In genomic region chr14:104700224-104700623, GRCh38 we compare ENCODE assay signal across 18 cellular contexts. TPM values are rescaled to one million over a fixed set of nuclear protein-coding genes. Genes with fewer than 3 reads are reported as not detected.
DNase-seq lines count a peak whose midpoint lies in the region; ATAC-seq and TF ChIP-seq lines count a peak whose summit lies in the region.
"Had no signal": no experiment of that assay in that cellular context is flagged by ENCODE, and none has a peak within 500 bp of the region (broad histone marks: within the 10 kb centered on the region; RNA-seq: fewer than 3 reads in every experiment).

No MANE protein-coding gene starts in this region.

- no peaks in the 10 kb centered on the region for H3K27me3 Mint-ChIP-seq in T-helper 2 cell treated with Interferon-gamma antibody and Interleukin-4, amounts not matched to agents 5 μg/mL and 100 μg/mL, for 36 hours (ENCODE audit: low read depth)
- H3K27me3 Mint-ChIP-seq: activated B cell treated with CpG ODN at 0.5 μM for 24 hours; activated naive CD8-positive, alpha-beta T cell treated with anti-CD3 and anti-CD28 coated beads for 36 hours; natural killer cell treated with Interleukin-12 subunit alpha and Interleukin-12 subunit beta and Interleukin-15 and Interleukin-18, amount 100 ng/mL, for 72 hours had no signal

- no peak for DNase-seq in T-helper 2 cell treated with Interferon-gamma antibody and Interleukin-4, amounts not matched to agents 5 μg/mL and 100 μg/mL, for 36 hours (ENCODE audit: low spot score)
- DNase-seq in T-helper 2 cell (no peak), RWPE2 (ENCODE audit: low spot score) (no peak), heart left ventricle (peak in 2 of 5 donors; percentile 63 to 67), stomach (no peak), HCEC 1CT (no peak)
- DNase-seq: activated B cell treated with CpG ODN at 0.5 μM for 24 hours; activated CD8-positive, alpha-beta T cell treated with anti-CD3 and anti-CD28 coated beads, Interleukin-2, amount 10 ng/mL, durations not matched to agents 7 days and 5 days; activated naive CD8-positive, alpha-beta T cell treated with anti-CD3 and anti-CD28 coated beads for 36 hours; effector CD4-positive, alpha-beta T cell; HFFc6; islet precursor cell; NCI-H446 treated with DMSO at 0.1 percent for 48 hours; NK-92 treated with Interleukin-12 subunit alpha and Interleukin-12 subunit beta, amount 100 ng/mL, for 24 hours; thyroid gland had no signal

- H3K27me3 ChIP-seq in RWPE2 (ENCODE audit: insufficient read depth, poor library complexity, severe bottlenecking) (no peaks in the 10 kb centered on the region), heart left ventricle (no peaks in the 10 kb centered on the region), stomach (no peaks in the 10 kb centered on the region)
- H3K27me3 ChIP-seq: thyroid gland had no signal

- TF ChIP-seq EP300 in stomach (IDR thresholded peaks at IDR 0.05), result no peak

- WGBS in heart left ventricle, 4 donors, result 37 to 68% (median 44%) methylated on average over 10 to 13 of the region's 13 CpGs
- 54 to 76% (median 74%) methylated on average over 6 to 13 of the region's 13 CpGs for WGBS in stomach, 5 donors

- H3K36me3 ChIP-seq in RWPE2 (ENCODE audit: low read depth), result peaks cover 93% of the 10 kb centered on the region
- H3K36me3 ChIP-seq in heart left ventricle, result peaks cover 0 to 52% (median 41%) of the 10 kb centered on the region in 9 donors
- H3K36me3 ChIP-seq in stomach, result peaks cover 29 to 60% (median 50%) of the 10 kb centered on the region in 4 donors

- H3K4me1 ChIP-seq in RWPE2 (ENCODE audit: insufficient read depth, poor library complexity, severe bottlenecking) (peaks cover 3% of the 10 kb centered on the region), heart left ventricle (peaks cover 18 to 69% (median 55%) of the 10 kb centered on the region in 12 donors), stomach (peaks cover 37 to 63% (median 53%) of the 10 kb centered on the region in 4 donors)

- H3K27ac ChIP-seq in RWPE2 (ENCODE audit: poor library complexity, severe bottlenecking) (no peak overlapping the region), heart left ventricle (peak overlapping the region in 11 of 12 donors; percentile 27 to 83 (median 77)), stomach (peak overlapping the region in 3 of 5 donors; percentile 14 to 42 (median 24))
- H3K27ac ChIP-seq: thyroid gland had no signal

- H3K4me3 Mint-ChIP-seq in T-helper 2 cell treated with Interferon-gamma antibody and Interleukin-4, amounts not matched to agents 5 μg/mL and 100 μg/mL, for 36 hours, result no peak overlapping the region
- H3K4me3 Mint-ChIP-seq: activated B cell treated with CpG ODN at 0.5 μM for 24 hours; activated CD8-positive, alpha-beta T cell treated with anti-CD3 and anti-CD28 coated beads, Interleukin-2, amount 10 ng/mL, durations not matched to agents 7 days and 5 days; activated naive CD8-positive, alpha-beta T cell treated with anti-CD3 and anti-CD28 coated beads for 36 hours; HFFc6; natural killer cell treated with Interleukin-12 subunit alpha and Interleukin-12 subunit beta and Interleukin-15 and Interleukin-18, amount 100 ng/mL, for 72 hours had no signal

- TF ChIP-seq POLR2A in heart left ventricle (IDR thresholded peaks at IDR 0.05), result no peak
- no peak for TF ChIP-seq POLR2A in stomach (IDR thresholded peaks at IDR 0.05)

- H3K27ac Mint-ChIP-seq in T-helper 2 cell treated with Interferon-gamma antibody and Interleukin-4, amounts not matched to agents 5 μg/mL and 100 μg/mL, for 36 hours, result peak overlapping the region; percentile 49
- H3K27ac Mint-ChIP-seq: activated B cell treated with CpG ODN at 0.5 μM for 24 hours; activated CD8-positive, alpha-beta T cell treated with anti-CD3 and anti-CD28 coated beads, Interleukin-2, amount 10 ng/mL, durations not matched to agents 7 days and 5 days; activated naive CD8-positive, alpha-beta T cell treated with anti-CD3 and anti-CD28 coated beads for 36 hours; HFFc6; natural killer cell treated with Interleukin-12 subunit alpha and Interleukin-12 subunit beta and Interleukin-15 and Interleukin-18, amount 100 ng/mL, for 72 hours had no signal

- no peaks in the 10 kb centered on the region for H3K9me3 Mint-ChIP-seq in T-helper 2 cell treated with Interferon-gamma antibody and Interleukin-4, amounts not matched to agents 5 μg/mL and 100 μg/mL, for 36 hours
- H3K9me3 Mint-ChIP-seq: activated B cell treated with CpG ODN at 0.5 μM for 24 hours; activated naive CD8-positive, alpha-beta T cell treated with anti-CD3 and anti-CD28 coated beads for 36 hours; HFFc6; natural killer cell treated with Interleukin-12 subunit alpha and Interleukin-12 subunit beta and Interleukin-15 and Interleukin-18, amount 100 ng/mL, for 72 hours had no signal

- H3K9me3 ChIP-seq in RWPE2 (ENCODE audit: severe bottlenecking), result no peaks in the 10 kb centered on the region
- no peaks in the 10 kb centered on the region for H3K9me3 ChIP-seq in heart left ventricle
- H3K9me3 ChIP-seq in stomach, result no peaks in the 10 kb centered on the region
- H3K9me3 ChIP-seq: thyroid gland had no signal

- intact Hi-C loops in heart left ventricle (cut with DNase I), result no loop called here
- intact Hi-C loops in stomach (cut with DNase I; ENCODE audit: low total_unique reads), result no loop called here

- H3K4me1 Mint-ChIP-seq in T-helper 2 cell treated with Interferon-gamma antibody and Interleukin-4, amounts not matched to agents 5 μg/mL and 100 μg/mL, for 36 hours (ENCODE audit: low read depth), result peaks cover 15% of the 10 kb centered on the region

- TF ChIP-seq CTCF in RWPE2 (IDR thresholded peaks at IDR 0.05; ENCODE audit: poor library complexity, severe bottlenecking) (no peak), heart left ventricle (IDR thresholded peaks at IDR 0.05) (no peak), stomach (IDR thresholded peaks at IDR 0.05) (no peak)

- H3K36me3 Mint-ChIP-seq in T-helper 2 cell treated with Interferon-gamma antibody and Interleukin-4, amounts not matched to agents 5 μg/mL and 100 μg/mL, for 36 hours (ENCODE audit: low read depth), result peaks cover 23% of the 10 kb centered on the region
- H3K36me3 Mint-ChIP-seq: natural killer cell treated with Interleukin-12 subunit alpha and Interleukin-12 subunit beta and Interleukin-15 and Interleukin-18, amount 100 ng/mL, for 72 hours had no signal

- ATAC-seq in RWPE2 (ENCODE audit: low read depth), result peak; percentile 7; the same call in 2 of the 3 replicates
- ATAC-seq in heart left ventricle, result peak; percentile 17 to 50 (median 40)
- no peak for ATAC-seq in HG03280 (IDR thresholded peaks at IDR 0.05; ENCODE audit: unreplicated experiment)
- ATAC-seq in GM21786 (IDR thresholded peaks at IDR 0.05; ENCODE audit: unreplicated experiment), result no peak
- ATAC-seq: activated CD8-positive, alpha-beta T cell treated with anti-CD3 and anti-CD28 coated beads, Interleukin-2, amount 10 ng/mL, durations not matched to agents 7 days and 5 days; natural killer cell treated with Interleukin-12 subunit alpha and Interleukin-12 subunit beta and Interleukin-15 and Interleukin-18, amount 100 ng/mL, for 72 hours had no signal

- H3K4me3 ChIP-seq in RWPE2 (ENCODE audit: severe bottlenecking) (no peak overlapping the region), heart left ventricle (peak overlapping the region in 10 of 12 donors; percentile 19 to 52 (median 40)), stomach (peak overlapping the region in 1 of 4 donors; percentile 13)
- H3K4me3 ChIP-seq: thyroid gland had no signal

RNA-seq across cellular contexts. Expression of gene INF2, which starts 10.8 kb away (rescaled TPM):
- total RNA-seq in heart left ventricle (10 to 100 TPM; 26.0 to 58.9 (median 28.8) TPM), stomach (100 to 1,000 TPM in 4 of 5 donors, 10 to 100 TPM in 1; 45.9 to 385 (median 184) TPM)
- polyA plus RNA-seq in heart left ventricle (10 to 100 TPM; 27.3 to 32.5 TPM), stomach (100 to 1,000 TPM in 1 of 3 donors, 10 to 100 TPM in 2; 74.7 to 113 (median 90.3) TPM)

RNA-seq across cellular contexts. Expression of gene ADSS1, which starts 23.8 kb away (rescaled TPM):
- 100 to 1,000 TPM in 8 of 9 donors, 10 to 100 TPM in 1; 78.9 to 247 (median 160) TPM for total RNA-seq in heart left ventricle
- 100 to 1,000 TPM in 1 of 2 donors, 10 to 100 TPM in 1; 64.7 to 258 TPM for polyA plus RNA-seq in heart left ventricle
- 10 to 100 TPM in 1 of 5 donors, 1 to 10 TPM in 3, not detected in 1; 7.0 to 59.4 (median 7.6) TPM for total RNA-seq in stomach
- 10 to 100 TPM; 12.3 to 16.7 (median 14.5) TPM for polyA plus RNA-seq in stomach

RNA-seq across cellular contexts. Expression of gene SIVA1, which starts 52.7 kb away (rescaled TPM):
- total RNA-seq in heart left ventricle (100 to 1,000 TPM in 2 of 9 donors, 10 to 100 TPM in 7; 41.0 to 203 (median 53.9) TPM), stomach (100 to 1,000 TPM in 4 of 5 donors, 10 to 100 TPM in 1; 73.3 to 366 (median 252) TPM)
- polyA plus RNA-seq in heart left ventricle (100 to 1,000 TPM; 126 to 191 TPM), stomach (100 to 1,000 TPM; 200 to 247 (median 213) TPM)

Comparison
In these comparisons a context has a peak if more than half of its experiments do, and no peak if none do; other contexts are left out.
1. ATAC-seq: peak in RWPE2 (single experiment) and heart left ventricle (4 of 4); none in HG03280 (single experiment) and GM21786 (single experiment).